14 cellular contexts compared by ENCODE assay signal in the genomic region with DNA sequence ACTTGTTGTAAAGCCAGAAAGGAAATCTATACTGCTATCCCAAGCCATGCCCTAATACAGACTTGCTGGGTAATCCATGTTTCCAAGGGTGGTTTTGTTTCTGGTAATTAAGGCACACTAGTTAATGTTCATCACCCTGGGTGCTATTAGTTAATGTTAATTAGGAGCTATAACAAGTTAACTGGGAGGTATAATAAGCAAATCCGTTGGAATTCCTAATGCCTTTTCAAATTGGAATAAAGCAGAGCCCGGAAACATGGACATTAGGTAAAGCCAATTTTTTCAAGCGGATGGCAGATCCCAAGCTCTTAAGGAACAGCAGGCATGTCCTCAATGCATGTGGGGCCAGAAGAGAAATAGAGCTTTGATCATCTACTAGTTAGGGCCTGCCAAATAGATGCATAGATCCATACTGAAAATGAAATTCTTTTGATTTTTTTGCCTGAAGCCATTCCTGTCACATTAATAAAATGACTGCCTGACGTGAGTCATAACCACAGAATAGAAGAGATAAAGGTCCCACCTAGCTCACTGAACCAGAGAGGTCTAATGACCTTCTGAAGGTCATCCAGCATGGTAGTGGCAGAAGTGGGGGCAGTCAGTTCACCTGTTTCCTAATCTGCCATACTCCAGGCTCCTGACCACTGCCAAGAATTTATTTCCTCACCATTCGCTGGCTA. TPM values are rescaled to one million over a fixed set of nuclear protein-coding genes. Genes with fewer than 3 reads are reported as not detected.
DNase-seq lines count a peak whose midpoint lies in the region; ATAC-seq, FAIRE-seq and TF ChIP-seq lines count a peak whose summit lies in the region.
"Had no signal": no experiment of that assay in that cellular context is flagged by ENCODE, and none has a peak within 500 bp of the region (broad histone marks: within the 10 kb centered on the region; RNA-seq: fewer than 3 reads in every experiment).

No MANE protein-coding gene starts in this region.

- no peak overlapping the region for H3K9ac ChIP-seq in GM23248

- H3K79me2 ChIP-seq in GM23248 (ENCODE audit: insufficient read depth): peaks cover 33% of the 10 kb centered on the region

- H3K27me3 ChIP-seq in GM23248 (replicated peaks; ENCODE audit: insufficient read depth) (no peaks in the 10 kb centered on the region), Panc1 (ENCODE audit: control insufficient read depth, insufficient read depth, low read length) (no peaks in the 10 kb centered on the region), pancreas (no peaks in the 10 kb centered on the region)

- H4K20me1 ChIP-seq in GM23248 (ENCODE audit: insufficient read depth): no peaks in the 10 kb centered on the region

- TF ChIP-seq CTCF in Panc1 (IDR thresholded peaks at IDR 0.05) (no peak), pancreas (IDR thresholded peaks at IDR 0.05) (no peak)

- no peaks in the 10 kb centered on the region for H3K9me2 ChIP-seq in GM23248 (ENCODE audit: insufficient read depth)

- DNase-seq in GM23248 (peak; percentile 39), Panc1 (ENCODE audit: low read depth, low spot score) (no peak), pancreas (no peak), ecto neural progenitor cell (ENCODE audit: low spot score) (no peak), head of caudate nucleus (no peak), Ammon's horn (ENCODE audit: low spot score) (no peak)
- DNase-seq: activated CD8-positive, alpha-beta memory T cell treated with anti-CD3 and anti-CD28 coated beads for 24 hours; activated gamma-delta T cell; DMS79 treated with DMSO at 0.1 percent for 48 hours; midbrain; NCI-H1105; NCI-H2227 treated with DMSO at 0.1 percent for 48 hours had no signal

- no peak for FAIRE-seq in pancreas (lab: Jason Lieb, UNC)

- H3F3A ChIP-seq in GM23248 (ENCODE audit: insufficient read depth): peaks cover 50% of the 10 kb centered on the region

- POLR2A ChIA-PET in Panc1 (lab: Charles Lee): interaction anchor here (0.6 to 0.7 kb wide), 2 partner anchors 32 to 698 kb away, joined by 3 read pairs; no protein-coding TSS in a partner anchor

- no TSS peak for BruUV-seq in Panc1 (replicated peaks; lab: Mats Ljungman, UMichigan)

- no peaks in the 10 kb centered on the region for H3K9me3 ChIP-seq in GM23248 (ENCODE audit: low read depth)
- H3K9me3 ChIP-seq in Panc1 (ENCODE audit: control insufficient read depth, insufficient read depth, low read depth, low read length): no peaks in the 10 kb centered on the region
- H3K9me3 ChIP-seq in pancreas: no peaks in the 10 kb centered on the region

- in situ Hi-C loops in GM23248 (cut with MboI): no loop called here
- in situ Hi-C loops in Panc1 (cut with HindIII; ENCODE audit: low pct_unique_long_range_greater_than_20kb, low sequenced_read_pairs): no loop called here

- CTCF ChIA-PET in Panc1 (lab: Charles Lee): no interaction called here

- ATAC-seq in Panc1: no peak
- ATAC-seq in esophagus mucosa: peak; percentile 33
- no peak for ATAC-seq in pancreas
- ATAC-seq in GM21381 (IDR thresholded peaks at IDR 0.05; ENCODE audit: unreplicated experiment): no peak

- H3K4me3 ChIP-seq in GM23248: 0 out of 2 replicates have a peak overlapping the region, but pooled peaks have one; percentile 12
- no peak overlapping the region for H3K4me3 ChIP-seq in Panc1 (ENCODE audit: low read depth in 2 of 2, low read length in 2 of 2)
- no peak overlapping the region for H3K4me3 ChIP-seq in pancreas

- H3K4me2 ChIP-seq in GM23248 (ENCODE audit: unreplicated experiment): peak overlapping the region; percentile 40

- H3K36me3 ChIP-seq in GM23248 (ENCODE audit: low read depth): no peaks in the 10 kb centered on the region; the same call in 1 of the 2 replicates
- H3K36me3 ChIP-seq in Panc1 (ENCODE audit: control insufficient read depth, insufficient read depth, low read length): no peaks in the 10 kb centered on the region
- H3K36me3 ChIP-seq in pancreas: no peaks in the 10 kb centered on the region

- H3K27ac ChIP-seq in GM23248 (peak overlapping the region; percentile 53), Panc1 (ENCODE audit: low read length) (peak overlapping the region; percentile 65), pancreas (peak overlapping the region in 3 of 4 donors; percentile 6 to 70 (median 57))

- H2AFZ ChIP-seq in GM23248: no peak overlapping the region

- H3K4me1 ChIP-seq in GM23248 (ENCODE audit: insufficient read depth) (peaks cover 80% of the 10 kb centered on the region), Panc1 (ENCODE audit: control insufficient read depth, insufficient read depth, low read length) (peaks cover 76% of the 10 kb centered on the region), pancreas (peaks cover 57 to 69% (median 60%) of the 10 kb centered on the region in 3 donors)

- intact Hi-C loops in Panc1 (cut with micrococcal nuclease; ENCODE audit: unreplicated experiment) (no loop called here), pancreas (cut with DNase I) (no loop called here), head of caudate nucleus (cut with DNase I) (loop anchor here (5.0 kb wide), 1 partner anchor 81 kb away; a partner anchor contains a TSS)

- WGBS in GM23248 (ENCODE audit: low coverage in 1 of 2, low lambda C conversion rate in 2 of 2, missing lambda C conversion rate in 2 of 2), 2 experiments: 54 to 57% methylated on average over 5 of the region's 5 CpGs
- WGBS in pancreas, 2 donors: 56 to 66% methylated on average over 5 of the region's 5 CpGs

RNA-seq across cellular contexts. Expression of a gene that starts 28.5 kb away (rescaled TPM):
- total RNA-seq in GM23248 (2014; rRNA removed; shearing (Covaris generic)): 3.9 and 5.7 TPM in 2 replicates
- polyA plus RNA-seq in GM23248 (2016; fragmentation: Nextera tagmentation; extraction: Ambion mirVana): 7.8 and 8.1 TPM in 2 replicates
- 28.3 TPM for total RNA-seq in Panc1 (2021; ENCODE audit: unreplicated experiment)
- polyA plus RNA-seq in Panc1 (2012; ENCODE audit: insufficient read length): 21.2 TPM
- 10.2 TPM for total RNA-seq in esophagus mucosa
- total RNA-seq in pancreas: 1 to 10 TPM; 3.3 to 7.1 (median 4.1) TPM
- 10 to 100 TPM in 1 of 2 donors, 1 to 10 TPM in 1; 4.8 to 10.1 TPM for polyA plus RNA-seq in pancreas
